ENCODE assay signal across 19 cellular contexts in genomic region chr5:140023611-140024191, GRCh38. TPM values are rescaled to one million over a fixed set of nuclear protein-coding genes. Genes with fewer than 3 reads are reported as not detected.
"Had no signal": no experiment of that assay in that cellular context is flagged by ENCODE, and none has a peak within 500 bp of the region (broad histone marks: within the 10 kb centered on the region; RNA-seq: fewer than 3 reads in every experiment).

No MANE protein-coding gene starts in this region.

- H3K4me1 ChIP-seq: right lobe of liver had no signal

- H3K9me3 ChIP-seq: heart right ventricle, mucosa of descending colon, right lobe of liver, transverse colon had no signal

- H3K27ac Mint-ChIP-seq: activated CD4-positive, alpha-beta memory T cell treated with anti-CD3 and anti-CD28 coated beads, Interleukin-2, amount 10 ng/mL, durations not matched to agents 7 days and 5 days; activated CD4-positive, alpha-beta T cell treated with anti-CD3 and anti-CD28 coated beads, Interleukin-2, amount 10 ng/mL, durations not matched to agents 24 days and 14 days; activated naive CD4-positive, alpha-beta T cell treated with anti-CD3 and anti-CD28 coated beads, Interleukin-2, amount 10 ng/mL, durations not matched to agents 7 days and 5 days; activated T-cell treated with anti-CD3 and anti-CD28 coated beads, Interleukin-2, amount 50 U/mL, for 72 hours; memory B cell; stimulated activated effector memory CD8-positive, alpha-beta T cell treated with anti-CD3 and anti-CD28 coated beads, Interleukin-12 subunit alpha, Interleukin-12 subunit beta, amount 100 ng/mL, for 72 hours had no signal

- H3K27ac ChIP-seq: heart right ventricle, right lobe of liver, skin epidermis, transverse colon had no signal

- H3K36me3 ChIP-seq: heart right ventricle, right lobe of liver, transverse colon had no signal

- H3K4me3 ChIP-seq: heart right ventricle, mucosa of descending colon, right lobe of liver, skin epidermis, transverse colon had no signal

- DNase-seq: activated CD4-positive, alpha-beta memory T cell treated with anti-CD3 and anti-CD28 coated beads, Interleukin-2, amount 10 ng/mL, durations not matched to agents 7 days and 5 days; activated CD4-positive, alpha-beta T cell treated with anti-CD3 and anti-CD28 coated beads, Interleukin-2, amount 10 ng/mL, durations not matched to agents 24 days and 14 days; activated effector memory CD4-positive, alpha-beta T cell treated with Interleukin-2 at 50 U/mL for 16 hours; activated naive CD4-positive, alpha-beta T cell treated with anti-CD3 and anti-CD28 coated beads, Interleukin-2, amount 10 ng/mL, durations not matched to agents 7 days and 5 days; activated T-cell treated with anti-CD3 and anti-CD28 coated beads, Interleukin-2, amount 50 U/mL, for 72 hours; amygdala; cortex of kidney; heart right ventricle; islet precursor cell; left colon; mucosa of descending colon; nucleus accumbens; right lobe of liver; stimulated activated CD4-positive, alpha-beta T cell treated with anti-CD3 and anti-CD28 coated beads, Interleukin-2, amount 100 ng/mL, for 24 hours; transverse colon had no signal

- H3K36me3 Mint-ChIP-seq: activated naive CD4-positive, alpha-beta T cell treated with anti-CD3 and anti-CD28 coated beads, Interleukin-2, amount 10 ng/mL, durations not matched to agents 7 days and 5 days; memory B cell; stimulated activated effector memory CD8-positive, alpha-beta T cell treated with anti-CD3 and anti-CD28 coated beads, Interleukin-12 subunit alpha, Interleukin-12 subunit beta, amount 100 ng/mL, for 72 hours had no signal

- H3K4me1 Mint-ChIP-seq: activated CD4-positive, alpha-beta memory T cell treated with anti-CD3 and anti-CD28 coated beads, Interleukin-2, amount 10 ng/mL, durations not matched to agents 7 days and 5 days; activated CD4-positive, alpha-beta T cell treated with anti-CD3 and anti-CD28 coated beads, Interleukin-2, amount 10 ng/mL, durations not matched to agents 24 days and 14 days; activated naive CD4-positive, alpha-beta T cell treated with anti-CD3 and anti-CD28 coated beads, Interleukin-2, amount 10 ng/mL, durations not matched to agents 7 days and 5 days; memory B cell; stimulated activated effector memory CD8-positive, alpha-beta T cell treated with anti-CD3 and anti-CD28 coated beads, Interleukin-12 subunit alpha, Interleukin-12 subunit beta, amount 100 ng/mL, for 72 hours had no signal

- ATAC-seq: activated CD4-positive, CD25-positive, alpha-beta regulatory T cell treated with anti-CD3 and anti-CD28 coated beads, Interleukin-2, amount 50 U/mL, for 24 hours; activated T-cell treated with anti-CD3 and anti-CD28 coated beads, Interleukin-2, amount 50 U/mL, for 72 hours; heart right ventricle; left colon; mucosa of descending colon; right lobe of liver; stimulated activated effector memory CD8-positive, alpha-beta T cell treated with anti-CD3 and anti-CD28 coated beads, Interleukin-12 subunit alpha, Interleukin-12 subunit beta, amount 100 ng/mL, for 72 hours had no signal

- H3K4me3 Mint-ChIP-seq: activated CD4-positive, alpha-beta memory T cell treated with anti-CD3 and anti-CD28 coated beads, Interleukin-2, amount 10 ng/mL, durations not matched to agents 7 days and 5 days; activated CD4-positive, alpha-beta T cell treated with anti-CD3 and anti-CD28 coated beads, Interleukin-2, amount 10 ng/mL, durations not matched to agents 24 days and 14 days; activated naive CD4-positive, alpha-beta T cell treated with anti-CD3 and anti-CD28 coated beads, Interleukin-2, amount 10 ng/mL, durations not matched to agents 7 days and 5 days; activated T-cell treated with anti-CD3 and anti-CD28 coated beads, Interleukin-2, amount 50 U/mL, for 72 hours; memory B cell; stimulated activated effector memory CD8-positive, alpha-beta T cell treated with anti-CD3 and anti-CD28 coated beads, Interleukin-12 subunit alpha, Interleukin-12 subunit beta, amount 100 ng/mL, for 72 hours had no signal

- H3K9me3 Mint-ChIP-seq: activated CD4-positive, alpha-beta memory T cell treated with anti-CD3 and anti-CD28 coated beads, Interleukin-2, amount 10 ng/mL, durations not matched to agents 7 days and 5 days; activated CD4-positive, alpha-beta T cell treated with anti-CD3 and anti-CD28 coated beads, Interleukin-2, amount 10 ng/mL, durations not matched to agents 24 days and 14 days; activated naive CD4-positive, alpha-beta T cell treated with anti-CD3 and anti-CD28 coated beads, Interleukin-2, amount 10 ng/mL, durations not matched to agents 7 days and 5 days; activated T-cell treated with anti-CD3 and anti-CD28 coated beads, Interleukin-2, amount 50 U/mL, for 72 hours; memory B cell; stimulated activated effector memory CD8-positive, alpha-beta T cell treated with anti-CD3 and anti-CD28 coated beads, Interleukin-12 subunit alpha, Interleukin-12 subunit beta, amount 100 ng/mL, for 72 hours had no signal

- H3K27me3 ChIP-seq: heart right ventricle, right lobe of liver had no signal

RNA-seq across cellular contexts. Expression of gene NRG2, which starts 19.4 kb away (rescaled TPM):
- total RNA-seq: activated CD4-positive, alpha-beta memory T cell treated with anti-CD3 and anti-CD28 coated beads, Interleukin-2, amount 10 ng/mL, durations not matched to agents 7 days and 5 days had no signal
